In genomic region chr11:108221981-108222685, GRCh38 we compare ENCODE assay signal across 2 cellular contexts.
A peak's percentile ranks its signal among the peaks of the same experiment; 100 is the strongest.
TF ChIP-seq lines count a peak whose summit lies in the region.

Gene NPAT, minus strand, starts transcription at chr11:108222638. Its CDS starts 102 bp downstream, at chr11:108222536.

TF ChIP-seq in H1, 55 proteins besides CTCF, POLR2A, EP300 and RAD21 (continued from another document):
- TF ChIP-seq ZNF274 (IDR thresholded peaks at IDR 0.05; ENCODE audit: borderline replicate concordance, extremely low read depth, low read length) = no peak
- no peak for TF ChIP-seq CBX8 (IDR thresholded peaks at IDR 0.05; ENCODE audit: borderline replicate concordance, low read depth, low read length)
- TF ChIP-seq, protein P1, sequence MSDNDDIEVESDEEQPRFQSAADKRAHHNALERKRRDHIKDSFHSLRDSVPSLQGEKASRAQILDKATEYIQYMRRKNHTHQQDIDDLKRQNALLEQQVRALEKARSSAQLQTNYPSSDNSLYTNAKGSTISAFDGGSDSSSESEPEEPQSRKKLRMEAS (IDR thresholded peaks at IDR 0.05) = no peak
- no peak; the same call in 1 of the 2 replicates for TF ChIP-seq CHD2 (IDR thresholded peaks at IDR 0.05; ENCODE audit: low read length)
- no peak for TF ChIP-seq SP2 (IDR thresholded peaks at IDR 0.05; ENCODE audit: low read length)
- peak; percentile 69 for TF ChIP-seq SAP30 (IDR thresholded peaks at IDR 0.05; ENCODE audit: insufficient read depth, insufficient replicate concordance, low read length)
- no peak for TF ChIP-seq SUZ12 (IDR thresholded peaks at IDR 0.05; ENCODE audit: low read length)
- TF ChIP-seq, protein P2, sequence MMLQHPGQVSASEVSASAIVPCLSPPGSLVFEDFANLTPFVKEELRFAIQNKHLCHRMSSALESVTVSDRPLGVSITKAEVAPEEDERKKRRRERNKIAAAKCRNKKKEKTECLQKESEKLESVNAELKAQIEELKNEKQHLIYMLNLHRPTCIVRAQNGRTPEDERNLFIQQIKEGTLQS (IDR thresholded peaks at IDR 0.05; ENCODE audit: insufficient read depth, low read depth, low read length) = no peak
- peak in 1 of 2 experiments; percentile 52; a peak in 1 of 4 replicates for TF ChIP-seq SIN3A (conservative IDR thresholded peaks at IDR 0.05 in 1 of 2, IDR thresholded peaks at IDR 0.05 in 1 of 2; ENCODE audit: low read depth in 1 of 2, low read length in 2 of 2)
- no peak for TF ChIP-seq ATF2 (IDR thresholded peaks at IDR 0.05; ENCODE audit: low read length)
- TF ChIP-seq KDM4A (IDR thresholded peaks at IDR 0.05; ENCODE audit: low read depth, low read length, severe bottlenecking) = peak; percentile 13
- TF ChIP-seq TCF12 (IDR thresholded peaks at IDR 0.05; ENCODE audit: low read depth, low read length) = no peak
- no peak for TF ChIP-seq NRF1 (IDR thresholded peaks at IDR 0.05; ENCODE audit: low read depth, low read length)
- TF ChIP-seq SP4 (IDR thresholded peaks at IDR 0.05; ENCODE audit: low read length) = no peak
- TF ChIP-seq E2F6 (IDR thresholded peaks at IDR 0.05) = no peak; the same call in 1 of the 2 replicates
- no peak; the same call in 1 of the 2 replicates for TF ChIP-seq RBBP5 (IDR thresholded peaks at IDR 0.05; ENCODE audit: borderline replicate concordance, low read depth, low read length)
- TF ChIP-seq CREB1 (IDR thresholded peaks at IDR 0.05) = no peak
- 0 out of 2 replicates have a peak, but pooled peaks have one; percentile 4 for TF ChIP-seq GTF2F1 (IDR thresholded peaks at IDR 0.05; ENCODE audit: borderline replicate concordance, low read depth, low read length)
- TF ChIP-seq TBP (IDR thresholded peaks at IDR 0.05; ENCODE audit: low read depth, low read length) = peak; percentile 89
- TF ChIP-seq, protein P3, sequence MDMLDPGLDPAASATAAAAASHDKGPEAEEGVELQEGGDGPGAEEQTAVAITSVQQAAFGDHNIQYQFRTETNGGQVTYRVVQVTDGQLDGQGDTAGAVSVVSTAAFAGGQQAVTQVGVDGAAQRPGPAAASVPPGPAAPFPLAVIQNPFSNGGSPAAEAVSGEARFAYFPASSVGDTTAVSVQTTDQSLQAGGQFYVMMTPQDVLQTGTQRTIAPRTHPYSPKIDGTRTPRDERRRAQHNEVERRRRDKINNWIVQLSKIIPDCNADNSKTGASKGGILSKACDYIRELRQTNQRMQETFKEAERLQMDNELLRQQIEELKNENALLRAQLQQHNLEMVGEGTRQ (IDR thresholded peaks at IDR 0.05; ENCODE audit: low read length) = no peak
- no peak for TF ChIP-seq FOSL1 (IDR thresholded peaks at IDR 0.05; ENCODE audit: insufficient read depth, low read depth, low read length)
- TF ChIP-seq GABPA (IDR thresholded peaks at IDR 0.05; ENCODE audit: borderline replicate concordance, insufficient read depth, low read length) = no peak
- TF ChIP-seq ASH2L (IDR thresholded peaks at IDR 0.05; ENCODE audit: low read length) = peak; percentile 6
- TF ChIP-seq POU5F1 (IDR thresholded peaks at IDR 0.05; ENCODE audit: low read depth, low read length) = no peak
- peak; percentile 93 for TF ChIP-seq PHF8 (conservative IDR thresholded peaks at IDR 0.05; ENCODE audit: low read depth, low read length)
- TF ChIP-seq SIX5 (IDR thresholded peaks at IDR 0.05; ENCODE audit: low read depth, low read length) = no peak
- TF ChIP-seq SRF (IDR thresholded peaks at IDR 0.05; ENCODE audit: low read depth, low read length) = no peak
- 0 out of 2 replicates have a peak, but pooled peaks have one; percentile 46 for TF ChIP-seq SP1 (IDR thresholded peaks at IDR 0.05; ENCODE audit: low read depth, low read length)
- peak in 1 of 2 experiments; percentile 5; a peak in 1 of 4 replicates for TF ChIP-seq HDAC2 (IDR thresholded peaks at IDR 0.05; ENCODE audit: borderline replicate concordance in 1 of 2, low read depth in 2 of 2, low read length in 2 of 2)
- no peak for TF ChIP-seq HDAC6 (IDR thresholded peaks at IDR 0.05; ENCODE audit: low read depth, low read length)
- peak; percentile 85 for TF ChIP-seq TAF7 (optimal IDR thresholded peaks at IDR 0.05; ENCODE audit: borderline replicate concordance, low read depth, low read length)
- no peak for TF ChIP-seq YY1 (IDR thresholded peaks at IDR 0.05; ENCODE audit: low read depth, low read length)
- TF ChIP-seq EZH2 (IDR thresholded peaks at IDR 0.05; ENCODE audit: low read depth, low read length, severe bottlenecking) = no peak

TF ChIP-seq in neural cell, 6 proteins besides CTCF, POLR2A, EP300 and RAD21 (continued from another document):
- TF ChIP-seq, protein P4, sequence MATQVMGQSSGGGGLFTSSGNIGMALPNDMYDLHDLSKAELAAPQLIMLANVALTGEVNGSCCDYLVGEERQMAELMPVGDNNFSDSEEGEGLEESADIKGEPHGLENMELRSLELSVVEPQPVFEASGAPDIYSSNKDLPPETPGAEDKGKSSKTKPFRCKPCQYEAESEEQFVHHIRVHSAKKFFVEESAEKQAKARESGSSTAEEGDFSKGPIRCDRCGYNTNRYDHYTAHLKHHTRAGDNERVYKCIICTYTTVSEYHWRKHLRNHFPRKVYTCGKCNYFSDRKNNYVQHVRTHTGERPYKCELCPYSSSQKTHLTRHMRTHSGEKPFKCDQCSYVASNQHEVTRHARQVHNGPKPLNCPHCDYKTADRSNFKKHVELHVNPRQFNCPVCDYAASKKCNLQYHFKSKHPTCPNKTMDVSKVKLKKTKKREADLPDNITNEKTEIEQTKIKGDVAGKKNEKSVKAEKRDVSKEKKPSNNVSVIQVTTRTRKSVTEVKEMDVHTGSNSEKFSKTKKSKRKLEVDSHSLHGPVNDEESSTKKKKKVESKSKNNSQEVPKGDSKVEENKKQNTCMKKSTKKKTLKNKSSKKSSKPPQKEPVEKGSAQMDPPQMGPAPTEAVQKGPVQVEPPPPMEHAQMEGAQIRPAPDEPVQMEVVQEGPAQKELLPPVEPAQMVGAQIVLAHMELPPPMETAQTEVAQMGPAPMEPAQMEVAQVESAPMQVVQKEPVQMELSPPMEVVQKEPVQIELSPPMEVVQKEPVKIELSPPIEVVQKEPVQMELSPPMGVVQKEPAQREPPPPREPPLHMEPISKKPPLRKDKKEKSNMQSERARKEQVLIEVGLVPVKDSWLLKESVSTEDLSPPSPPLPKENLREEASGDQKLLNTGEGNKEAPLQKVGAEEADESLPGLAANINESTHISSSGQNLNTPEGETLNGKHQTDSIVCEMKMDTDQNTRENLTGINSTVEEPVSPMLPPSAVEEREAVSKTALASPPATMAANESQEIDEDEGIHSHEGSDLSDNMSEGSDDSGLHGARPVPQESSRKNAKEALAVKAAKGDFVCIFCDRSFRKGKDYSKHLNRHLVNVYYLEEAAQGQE (IDR thresholded peaks at IDR 0.05; ENCODE audit: borderline replicate concordance) = peak; percentile 70
- peak; percentile 96 for TF ChIP-seq POLR2AphosphoS5 (IDR thresholded peaks at IDR 0.05)
- TF ChIP-seq SMC3 (conservative IDR thresholded peaks at IDR 0.05; ENCODE audit: poor library complexity) = peak; percentile 10
TF ChIP-seq in neural cell: peak in this region for 4.
